In genomic region chr3:142844339-142844977, GRCh38 we compare ENCODE assay signal across 10 cellular contexts. TPM values are rescaled to one million over a fixed set of nuclear protein-coding genes. Genes with fewer than 3 reads are reported as not detected.
DNase-seq lines count a peak whose midpoint lies in the region; ATAC-seq and TF ChIP-seq lines count a peak whose summit lies in the region.
"Had no signal": no experiment of that assay in that cellular context is flagged by ENCODE, and none has a peak within 500 bp of the region (broad histone marks: within the 10 kb centered on the region; RNA-seq: fewer than 3 reads in every experiment).

No MANE protein-coding gene starts in this region.

- CTCF ChIA-PET in MCF 10A (lab: Yijun Ruan, JAX), result interaction anchor here (0.6 to 3.6 kb wide), 9 partner anchors 8 to 586 kb away, joined by 3 to 31 read pairs (median 3); no protein-coding TSS in a partner anchor

- intact Hi-C loops in MCF 10A (cut with micrococcal nuclease) (no loop called here), breast epithelium (cut with DNase I; ENCODE audit: low total_unique reads) (no loop called here)

- no peaks in the 10 kb centered on the region for H3K27me3 Mint-ChIP-seq in MCF 10A (ENCODE audit: insufficient read depth, unreplicated experiment)

- H3K27ac Mint-ChIP-seq in MCF 10A (ENCODE audit: low read depth, unreplicated experiment), result no peak overlapping the region

- no peak overlapping the region for H3K4me3 Mint-ChIP-seq in MCF 10A (ENCODE audit: unreplicated experiment)

- H3K4me3 ChIP-seq in breast epithelium, result no peak overlapping the region
- H3K4me3 ChIP-seq: HAP-1, thoracic aorta had no signal

- H3K9me3 ChIP-seq in breast epithelium, result no peaks in the 10 kb centered on the region
- H3K9me3 ChIP-seq: HAP-1, thoracic aorta had no signal

- H3K27ac ChIP-seq in breast epithelium, result no peak overlapping the region
- H3K27ac ChIP-seq: thoracic aorta had no signal

- TF ChIP-seq POLR2A in breast epithelium (IDR thresholded peaks at IDR 0.05), result no peak

- ATAC-seq in HG03520 (IDR thresholded peaks at IDR 0.05; ENCODE audit: unreplicated experiment), result peak; percentile 74
- ATAC-seq in GM18870 (IDR thresholded peaks at IDR 0.05; ENCODE audit: unreplicated experiment), result no peak
- no peak for ATAC-seq in HG02798 (IDR thresholded peaks at IDR 0.05; ENCODE audit: poor library complexity, unreplicated experiment)

- H3K4me1 Mint-ChIP-seq in MCF 10A (ENCODE audit: insufficient read depth, unreplicated experiment), result no peaks in the 10 kb centered on the region

- no peaks in the 10 kb centered on the region for H3K36me3 Mint-ChIP-seq in MCF 10A (ENCODE audit: insufficient read depth, unreplicated experiment)

- H3K9me3 Mint-ChIP-seq in MCF 10A (ENCODE audit: unreplicated experiment), result no peaks in the 10 kb centered on the region

- no TSS peak for BruUV-seq in MCF 10A (replicated peaks; lab: Mats Ljungman, UMichigan)

- POLR2A ChIA-PET in MCF 10A (lab: Yijun Ruan, JAX), result no interaction called here

- H3K36me3 ChIP-seq in breast epithelium, result no peaks in the 10 kb centered on the region
- H3K36me3 ChIP-seq: HAP-1, thoracic aorta had no signal

- TF ChIP-seq CTCF in MCF 10A (IDR thresholded peaks at IDR 0.05; ENCODE audit: unreplicated experiment) (peak; percentile 44), breast epithelium (IDR thresholded peaks at IDR 0.05) (no peak)

- no peaks in the 10 kb centered on the region for H3K27me3 ChIP-seq in breast epithelium

- H3K4me1 ChIP-seq in breast epithelium, result no peaks in the 10 kb centered on the region
- H3K4me1 ChIP-seq: HAP-1 had no signal

- peak; percentile 72 for DNase-seq in MCF 10A (ENCODE audit: unreplicated experiment)
- DNase-seq in breast epithelium (ENCODE audit: low spot score in 2 of 2), result no peak
- peak; percentile 35 to 44 for DNase-seq in SW 1271 (lab: John Stamatoyannopoulos, UW)
- DNase-seq in hepatic stellate cell (ENCODE audit: low spot score), result peak; percentile 26
- DNase-seq in activated CD8-positive, alpha-beta memory T cell treated with anti-CD3 and anti-CD28 coated beads, Interleukin-2, amount 50 U/mL, for 48 hours, result no peak

RNA-seq across cellular contexts. Expression of gene PCOLCE2, which starts 44.4 kb away (rescaled TPM):
- total RNA-seq in MCF 10A (2022) (3.2 and 3.4 TPM in 2 replicates), breast epithelium (100 to 1,000 TPM in 1 of 3 donors, 10 to 100 TPM in 2; 30.2 to 178 (median 36.0) TPM)

Comparison
In these comparisons a context has a peak if more than half of its experiments do, and no peak if none do; other contexts are left out.
1. DNase-seq: peak in MCF 10A (single experiment), SW 1271 (2 of 2) and hepatic stellate cell (single experiment); none in breast epithelium (0 of 2) and activated CD8-positive, alpha-beta memory T cell treated with anti-CD3 and anti-CD28 coated beads, Interleukin-2, amount 50 U/mL, for 48 hours (single experiment).